ENCODE assay signal across 8 cellular contexts in the genomic region with DNA sequence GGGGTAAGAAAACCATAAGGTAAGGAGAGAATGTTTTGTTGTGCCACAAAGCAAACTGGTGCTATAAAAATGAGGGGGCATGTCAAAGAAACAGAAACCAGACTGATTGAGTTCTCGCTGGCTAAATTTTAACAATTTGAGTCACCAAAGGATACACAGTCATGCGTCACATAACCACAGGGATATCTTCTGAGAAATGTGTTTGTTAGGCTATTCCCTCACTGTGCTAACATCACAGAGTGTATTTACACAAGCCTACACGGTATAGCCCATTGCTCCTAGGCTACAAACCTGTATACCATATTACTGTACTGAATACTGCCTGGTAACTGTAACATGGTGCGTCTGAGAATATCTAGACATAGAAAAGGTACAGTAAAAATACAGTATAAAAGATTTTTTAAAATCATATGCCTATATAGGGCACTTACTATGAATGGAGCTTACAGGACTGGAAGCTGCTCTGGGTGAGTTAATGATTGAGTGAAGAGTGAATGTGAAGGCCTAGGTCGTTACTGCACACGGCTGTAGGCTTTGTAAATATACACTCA. TPM values are rescaled to one million over a fixed set of nuclear protein-coding genes. Genes with fewer than 3 reads are reported as not detected.
DNase-seq lines count a peak whose midpoint lies in the region; ATAC-seq and TF ChIP-seq lines count a peak whose summit lies in the region.

No MANE protein-coding gene starts in this region.

- intact Hi-C loops in left ventricle myocardium inferior (cut with micrococcal nuclease): no loop called here

- H3K36me3 Mint-ChIP-seq in activated naive CD4-positive, alpha-beta T cell treated with anti-CD3 and anti-CD28 coated beads, Interleukin-2, amount 10 ng/mL, durations not matched to agents 7 days and 5 days: peaks cover 24% of the 10 kb centered on the region
- no peaks in the 10 kb centered on the region for H3K36me3 Mint-ChIP-seq in glutamatergic neuron (ENCODE audit: unreplicated experiment)

- TF ChIP-seq CTCF in left ventricle myocardium inferior (IDR thresholded peaks at IDR 0.05; ENCODE audit: borderline replicate concordance): no peak
- TF ChIP-seq CTCF in glutamatergic neuron (IDR thresholded peaks at IDR 0.05; ENCODE audit: partially characterized antibody, unreplicated experiment): no peak

- H3K4me3 Mint-ChIP-seq in activated naive CD4-positive, alpha-beta T cell treated with anti-CD3 and anti-CD28 coated beads, Interleukin-2, amount 10 ng/mL, durations not matched to agents 7 days and 5 days: peak overlapping the region; percentile 11
- H3K4me3 Mint-ChIP-seq in glutamatergic neuron (ENCODE audit: unreplicated experiment): no peak overlapping the region

- no peaks in the 10 kb centered on the region for H3K27me3 Mint-ChIP-seq in activated naive CD4-positive, alpha-beta T cell treated with anti-CD3 and anti-CD28 coated beads, Interleukin-2, amount 10 ng/mL, durations not matched to agents 7 days and 5 days
- no peaks in the 10 kb centered on the region for H3K27me3 Mint-ChIP-seq in glutamatergic neuron (ENCODE audit: unreplicated experiment)

- H3K9me3 Mint-ChIP-seq in activated naive CD4-positive, alpha-beta T cell treated with anti-CD3 and anti-CD28 coated beads, Interleukin-2, amount 10 ng/mL, durations not matched to agents 7 days and 5 days: peaks cover 8% of the 10 kb centered on the region
- H3K9me3 Mint-ChIP-seq in glutamatergic neuron (ENCODE audit: unreplicated experiment): no peaks in the 10 kb centered on the region

- CTCF ChIA-PET in activated naive CD4-positive, alpha-beta T cell treated with anti-CD3 and anti-CD28 coated beads, Interleukin-2, amount 10 ng/mL, durations not matched to agents 7 days and 5 days (lab: Charles Lee): interaction anchor here (0.6 to 1.8 kb wide), 6 partner anchors 10 to 640 kb away, joined by 3 to 10 read pairs (median 4); no protein-coding TSS in a partner anchor

- no peaks in the 10 kb centered on the region for H3K9me3 ChIP-seq in left ventricle myocardium inferior (replicated peaks)

- no peak overlapping the region for H3K27ac ChIP-seq in left ventricle myocardium inferior (replicated peaks)

- H3K4me1 Mint-ChIP-seq in activated naive CD4-positive, alpha-beta T cell treated with anti-CD3 and anti-CD28 coated beads, Interleukin-2, amount 10 ng/mL, durations not matched to agents 7 days and 5 days: peaks cover 35% of the 10 kb centered on the region
- peaks cover 9% of the 10 kb centered on the region for H3K4me1 Mint-ChIP-seq in glutamatergic neuron (ENCODE audit: low read depth, unreplicated experiment)

- H3K27ac Mint-ChIP-seq in activated naive CD4-positive, alpha-beta T cell treated with anti-CD3 and anti-CD28 coated beads, Interleukin-2, amount 10 ng/mL, durations not matched to agents 7 days and 5 days: peak overlapping the region; percentile 86
- no peak overlapping the region for H3K27ac Mint-ChIP-seq in glutamatergic neuron (ENCODE audit: unreplicated experiment)

- no peaks in the 10 kb centered on the region for H3K36me3 ChIP-seq in left ventricle myocardium inferior

- ATAC-seq in HG02610 (IDR thresholded peaks at IDR 0.05; ENCODE audit: unreplicated experiment): peak; percentile 99

- H3K4me3 ChIP-seq in left ventricle myocardium inferior: no peak overlapping the region

- H3K4me1 ChIP-seq in left ventricle myocardium inferior: peaks cover under 1% of the 10 kb centered on the region

- no peaks in the 10 kb centered on the region for H3K27me3 ChIP-seq in left ventricle myocardium inferior (ENCODE audit: low read depth)

- peak; percentile 51 for DNase-seq in activated naive CD4-positive, alpha-beta T cell treated with anti-CD3 and anti-CD28 coated beads, Interleukin-2, amount 10 ng/mL, durations not matched to agents 7 days and 5 days
- DNase-seq in activated naive CD4-positive, alpha-beta T cell (lab: John Stamatoyannopoulos, UW): no peak
- DNase-seq in OCI-M1 (lab: John Stamatoyannopoulos, UW) (peak; percentile 88), fibroblast of peridontal ligament (ENCODE audit: extremely low read depth) (peak; percentile 88), left ventricle myocardium inferior (no peak), NCI-H748 (lab: John Stamatoyannopoulos, UW; ENCODE audit: unreplicated experiment) (no peak), glutamatergic neuron (no peak)

RNA-seq across cellular contexts. Expression of gene FBXW7, which starts 50.1 kb away (rescaled TPM):
- total RNA-seq in left ventricle myocardium inferior (56.7 TPM), glutamatergic neuron (ENCODE audit: unreplicated experiment) (57.5 TPM)

Comparison
In these comparisons a context has a peak if more than half of its experiments do, and no peak if none do; other contexts are left out.
1. DNase-seq: peak in activated naive CD4-positive, alpha-beta T cell treated with anti-CD3 and anti-CD28 coated beads, Interleukin-2, amount 10 ng/mL, durations not matched to agents 7 days and 5 days (single experiment), OCI-M1 (single experiment) and fibroblast of peridontal ligament (single experiment); none in activated naive CD4-positive, alpha-beta T cell (0 of 4), left ventricle myocardium inferior (single experiment), NCI-H748 (single experiment) and glutamatergic neuron (single experiment).